Comparison of ENCODE assay signal across 1 cellular context in the genomic region with DNA sequence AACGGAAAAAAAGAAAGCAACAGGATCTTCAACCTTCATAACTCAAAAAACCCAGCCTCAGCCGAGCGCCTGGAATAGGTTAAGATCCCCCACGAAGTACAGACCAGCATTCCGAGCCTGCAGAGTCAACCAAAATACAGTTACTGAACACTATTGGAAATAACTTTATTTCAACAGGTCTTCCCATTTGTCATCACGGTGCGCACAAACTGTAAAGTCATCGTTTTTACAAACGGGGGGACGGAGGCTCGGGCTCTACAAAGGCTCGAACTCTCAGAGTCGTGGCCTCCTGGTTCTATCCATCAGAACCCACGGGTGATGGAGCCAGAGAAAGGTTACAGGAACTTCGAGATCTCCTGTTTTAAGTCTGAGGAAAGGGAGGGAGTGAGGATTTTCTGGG.
TF ChIP-seq lines count a peak whose summit lies in the region.

No MANE protein-coding gene starts in this region.

TF ChIP-seq in GM12878, 131 proteins besides CTCF, POLR2A, EP300 and RAD21:
- 0 out of 2 replicates have a peak, but pooled peaks have one; percentile 3 for TF ChIP-seq MXI1 (IDR thresholded peaks at IDR 0.05; ENCODE audit: low read depth, low read length)
- TF ChIP-seq SREBF2 (IDR thresholded peaks at IDR 0.05; ENCODE audit: low read length): no peak
- TF ChIP-seq, protein P1, sequence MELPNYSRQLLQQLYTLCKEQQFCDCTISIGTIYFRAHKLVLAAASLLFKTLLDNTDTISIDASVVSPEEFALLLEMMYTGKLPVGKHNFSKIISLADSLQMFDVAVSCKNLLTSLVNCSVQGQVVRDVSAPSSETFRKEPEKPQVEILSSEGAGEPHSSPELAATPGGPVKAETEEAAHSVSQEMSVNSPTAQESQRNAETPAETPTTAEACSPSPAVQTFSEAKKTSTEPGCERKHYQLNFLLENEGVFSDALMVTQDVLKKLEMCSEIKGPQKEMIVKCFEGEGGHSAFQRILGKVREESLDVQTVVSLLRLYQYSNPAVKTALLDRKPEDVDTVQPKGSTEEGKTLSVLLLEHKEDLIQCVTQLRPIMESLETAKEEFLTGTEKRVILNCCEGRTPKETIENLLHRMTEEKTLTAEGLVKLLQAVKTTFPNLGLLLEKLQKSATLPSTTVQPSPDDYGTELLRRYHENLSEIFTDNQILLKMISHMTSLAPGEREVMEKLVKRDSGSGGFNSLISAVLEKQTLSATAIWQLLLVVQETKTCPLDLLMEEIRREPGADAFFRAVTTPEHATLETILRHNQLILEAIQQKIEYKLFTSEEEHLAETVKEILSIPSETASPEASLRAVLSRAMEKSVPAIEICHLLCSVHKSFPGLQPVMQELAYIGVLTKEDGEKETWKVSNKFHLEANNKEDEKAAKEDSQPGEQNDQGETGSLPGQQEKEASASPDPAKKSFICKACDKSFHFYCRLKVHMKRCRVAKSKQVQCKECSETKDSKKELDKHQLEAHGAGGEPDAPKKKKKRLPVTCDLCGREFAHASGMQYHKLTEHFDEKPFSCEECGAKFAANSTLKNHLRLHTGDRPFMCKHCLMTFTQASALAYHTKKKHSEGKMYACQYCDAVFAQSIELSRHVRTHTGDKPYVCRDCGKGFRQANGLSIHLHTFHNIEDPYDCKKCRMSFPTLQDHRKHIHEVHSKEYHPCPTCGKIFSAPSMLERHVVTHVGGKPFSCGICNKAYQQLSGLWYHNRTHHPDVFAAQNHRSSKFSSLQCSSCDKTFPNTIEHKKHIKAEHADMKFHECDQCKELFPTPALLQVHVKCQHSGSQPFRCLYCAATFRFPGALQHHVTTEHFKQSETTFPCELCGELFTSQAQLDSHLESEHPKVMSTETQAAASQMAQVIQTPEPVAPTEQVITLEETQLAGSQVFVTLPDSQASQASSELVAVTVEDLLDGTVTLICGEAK (IDR thresholded peaks at IDR 0.05; ENCODE audit: borderline replicate concordance): peak; percentile 63; the same call in 1 of the 2 replicates
- TF ChIP-seq WRNIP1 (IDR thresholded peaks at IDR 0.05; ENCODE audit: borderline replicate concordance, low read depth, low read length): peak; percentile 20; the same call in 1 of the 2 replicates
- TF ChIP-seq SREBF1 (IDR thresholded peaks at IDR 0.05; ENCODE audit: low read length): no peak
